2 cellular contexts compared by ENCODE assay signal in genomic region chr9:38595117-38595516, GRCh38. TPM values are rescaled to one million over a fixed set of nuclear protein-coding genes. Genes with fewer than 3 reads are reported as not detected.
"Had no signal": no experiment of that assay in that cellular context is flagged by ENCODE, and none has a peak within 500 bp of the region (broad histone marks: within the 10 kb centered on the region; RNA-seq: fewer than 3 reads in every experiment).

No MANE protein-coding gene starts in this region.

RNA-seq across cellular contexts. Expression of gene ANKRD18A, which starts 25.3 kb away (rescaled TPM):
- total RNA-seq: RPMI7951, SJSA1 had no signal
